ENCODE assay signal across 20 cellular contexts in the genomic region with DNA sequence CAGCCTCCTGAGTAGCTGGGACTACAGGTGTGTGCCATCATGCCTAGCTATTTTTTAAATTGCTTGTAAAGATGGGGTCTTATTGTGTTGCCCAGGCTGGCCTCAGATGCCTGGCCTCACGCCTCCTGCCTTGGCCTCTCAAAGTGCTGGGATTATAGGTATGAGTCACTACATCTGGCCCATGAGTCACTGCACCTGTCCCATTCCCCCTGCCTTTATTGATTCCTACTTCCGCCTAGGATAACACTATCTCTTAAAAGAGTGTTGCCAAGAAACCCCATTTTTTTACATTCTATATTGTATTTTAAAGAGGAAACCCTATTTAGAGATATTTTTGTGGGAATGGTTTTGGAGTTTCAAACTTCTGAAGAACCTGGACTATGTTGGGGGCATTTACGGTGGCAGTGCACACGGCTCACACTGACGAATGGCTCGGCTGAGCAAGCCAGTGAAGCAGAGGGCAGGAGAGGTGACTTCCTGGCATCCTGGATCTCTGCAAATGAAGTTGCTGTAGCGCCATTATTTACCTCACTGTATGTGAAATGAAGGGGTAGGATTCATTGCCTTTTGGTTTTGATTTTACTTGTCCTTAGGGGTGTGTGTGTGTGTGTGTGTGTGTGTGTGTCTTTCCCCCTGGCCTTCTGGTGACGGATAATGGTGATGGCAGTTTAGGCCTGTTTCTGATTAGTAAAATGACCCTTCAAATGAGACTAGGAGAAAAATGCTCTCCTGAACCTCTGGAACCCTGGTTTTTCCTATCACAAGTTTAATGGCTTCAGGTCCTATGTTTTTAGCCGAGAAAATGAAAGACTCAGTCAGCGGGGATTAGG. TPM values are rescaled to one million over a fixed set of nuclear protein-coding genes. Genes with fewer than 3 reads are reported as not detected.
A peak's percentile ranks its signal among the peaks of the same experiment; 100 is the strongest.
DNase-seq lines count a peak whose midpoint lies in the region; ATAC-seq and TF ChIP-seq lines count a peak whose summit lies in the region.
"Had no signal": no experiment of that assay in that cellular context is flagged by ENCODE, and none has a peak within 500 bp of the region (broad histone marks: within the 10 kb centered on the region; RNA-seq: fewer than 3 reads in every experiment).

No MANE protein-coding gene starts in this region.

- H3K4me1 Mint-ChIP-seq in chondrocyte (ENCODE audit: low read depth) = peaks cover 20% of the 10 kb centered on the region
- H3K4me1 Mint-ChIP-seq: activated B cell treated with CpG ODN at 0.5 μM for 24 hours, CD14-positive monocyte, T-cell had no signal

- H3K4me1 ChIP-seq in colonic mucosa (no peaks in the 10 kb centered on the region), upper lobe of right lung (no peaks in the 10 kb centered on the region)
- H3K4me1 ChIP-seq: parathyroid adenoma, spleen had no signal

- intact Hi-C loops in colonic mucosa (cut with DNase I) = no loop called here
- intact Hi-C loops in upper lobe of right lung (cut with DNase I) = no loop called here

- no peaks in the 10 kb centered on the region for H3K36me3 ChIP-seq in colonic mucosa
- no peaks in the 10 kb centered on the region for H3K36me3 ChIP-seq in upper lobe of right lung
- H3K36me3 ChIP-seq: esophagus squamous epithelium, heart left ventricle, spleen had no signal

- no peaks in the 10 kb centered on the region for H3K27me3 ChIP-seq in colonic mucosa
- no peaks in the 10 kb centered on the region for H3K27me3 ChIP-seq in upper lobe of right lung
- H3K27me3 ChIP-seq: esophagus squamous epithelium, heart left ventricle, spleen had no signal

- no peaks in the 10 kb centered on the region for H3K9me3 Mint-ChIP-seq in chondrocyte (ENCODE audit: low read depth)
- H3K9me3 Mint-ChIP-seq: activated B cell treated with CpG ODN at 0.5 μM for 24 hours; stimulated activated naive CD8-positive, alpha-beta T cell treated with anti-CD3 and anti-CD28 coated beads, Interleukin-15, Interleukin-2, amounts not matched to agents 100 ng/mL and 50 ng/mL, for 24 hours; T-cell had no signal

- H3K27me3 Mint-ChIP-seq in chondrocyte (ENCODE audit: low read depth) = no peaks in the 10 kb centered on the region
- H3K27me3 Mint-ChIP-seq: stimulated activated naive CD8-positive, alpha-beta T cell treated with anti-CD3 and anti-CD28 coated beads, Interleukin-15, Interleukin-2, amounts not matched to agents 100 ng/mL and 50 ng/mL, for 24 hours had no signal

- H3K4me3 Mint-ChIP-seq in chondrocyte (ENCODE audit: unreplicated experiment) = no peak overlapping the region
- H3K4me3 Mint-ChIP-seq: activated B cell treated with CpG ODN at 0.5 μM for 24 hours; CD14-positive monocyte; stimulated activated naive CD8-positive, alpha-beta T cell treated with anti-CD3 and anti-CD28 coated beads, Interleukin-15, Interleukin-2, amounts not matched to agents 100 ng/mL and 50 ng/mL, for 24 hours; T-cell had no signal

- peak; percentile 14 for DNase-seq in DMS 273 (lab: John Stamatoyannopoulos, UW; ENCODE audit: unreplicated experiment)
- no peak for DNase-seq in DMS 273 treated with DMSO at 0.1 percent for 48 hours (lab: John Stamatoyannopoulos, UW)
- DNase-seq in NCI-H2227 treated with DMSO at 0.1 percent for 48 hours (lab: John Stamatoyannopoulos, UW) = peak; percentile 63
- peak; percentile 22 for DNase-seq in colonic mucosa
- peak; percentile 44 for DNase-seq in renal cortical epithelial cell (ENCODE audit: low read depth)
- DNase-seq in upper lobe of right lung = no peak
- no peak for DNase-seq in chondrocyte (ENCODE audit: low spot score)
- DNase-seq: activated B cell treated with CpG ODN at 0.5 μM for 24 hours, aorta, esophagus squamous epithelium, GDM1, heart left ventricle, OCI-M1, spleen, T-cell had no signal

- H3K4me3 ChIP-seq in colonic mucosa (no peak overlapping the region), upper lobe of right lung (no peak overlapping the region)
- H3K4me3 ChIP-seq: esophagus squamous epithelium, heart left ventricle, spleen had no signal

- H3K27ac Mint-ChIP-seq in chondrocyte (ENCODE audit: unreplicated experiment) = no peak overlapping the region
- H3K27ac Mint-ChIP-seq: activated B cell treated with CpG ODN at 0.5 μM for 24 hours; CD14-positive monocyte; stimulated activated naive CD8-positive, alpha-beta T cell treated with anti-CD3 and anti-CD28 coated beads, Interleukin-15, Interleukin-2, amounts not matched to agents 100 ng/mL and 50 ng/mL, for 24 hours; T-cell had no signal

- H3K27ac ChIP-seq in colonic mucosa (no peak overlapping the region), upper lobe of right lung (no peak overlapping the region)
- H3K27ac ChIP-seq: 22Rv1, esophagus squamous epithelium, heart left ventricle, parathyroid adenoma, spleen had no signal

- H3K9me3 ChIP-seq in colonic mucosa = no peaks in the 10 kb centered on the region
- H3K9me3 ChIP-seq in upper lobe of right lung = no peaks in the 10 kb centered on the region
- H3K9me3 ChIP-seq: esophagus squamous epithelium, spleen had no signal

- ATAC-seq in upper lobe of right lung (no peak), GM19035 (IDR thresholded peaks at IDR 0.05; ENCODE audit: unreplicated experiment) (no peak)
- ATAC-seq: heart left ventricle, T-cell had no signal

- TF ChIP-seq CTCF in colonic mucosa (IDR thresholded peaks at IDR 0.05) (no peak), upper lobe of right lung (IDR thresholded peaks at IDR 0.05) (no peak), chondrocyte (IDR thresholded peaks at IDR 0.05) (no peak)

- no peak overlapping the region for H3K9ac ChIP-seq in colonic mucosa (ENCODE audit: low read depth in 2 of 2, low read length in 2 of 2)
- H3K9ac ChIP-seq: parathyroid adenoma had no signal

- peaks cover 10% of the 10 kb centered on the region for H3K36me3 Mint-ChIP-seq in chondrocyte (ENCODE audit: low read depth)
- H3K36me3 Mint-ChIP-seq: CD14-positive monocyte, T-cell had no signal

RNA-seq across cellular contexts. Expression of gene KIF26B, which starts 22.5 kb away (rescaled TPM):
- total RNA-seq in colonic mucosa (under 1 TPM; 0.30 to 0.35 TPM), renal cortical epithelial cell (5.4 and 19.4 TPM in 2 replicates), upper lobe of right lung (3.4 TPM), chondrocyte (32.7 to 47.0 TPM (median 46.0 TPM) in 3 replicates)

Comparison
In these comparisons a context has a peak if more than half of its experiments do, and no peak if none do; other contexts are left out.
1. DNase-seq: peak in DMS 273 (single experiment), NCI-H2227 treated with DMSO at 0.1 percent for 48 hours (single experiment), colonic mucosa (single experiment) and renal cortical epithelial cell (single experiment); none in DMS 273 treated with DMSO at 0.1 percent for 48 hours (single experiment), upper lobe of right lung (single experiment) and chondrocyte (single experiment).